10 cellular contexts compared by ENCODE assay signal in the genomic region with DNA sequence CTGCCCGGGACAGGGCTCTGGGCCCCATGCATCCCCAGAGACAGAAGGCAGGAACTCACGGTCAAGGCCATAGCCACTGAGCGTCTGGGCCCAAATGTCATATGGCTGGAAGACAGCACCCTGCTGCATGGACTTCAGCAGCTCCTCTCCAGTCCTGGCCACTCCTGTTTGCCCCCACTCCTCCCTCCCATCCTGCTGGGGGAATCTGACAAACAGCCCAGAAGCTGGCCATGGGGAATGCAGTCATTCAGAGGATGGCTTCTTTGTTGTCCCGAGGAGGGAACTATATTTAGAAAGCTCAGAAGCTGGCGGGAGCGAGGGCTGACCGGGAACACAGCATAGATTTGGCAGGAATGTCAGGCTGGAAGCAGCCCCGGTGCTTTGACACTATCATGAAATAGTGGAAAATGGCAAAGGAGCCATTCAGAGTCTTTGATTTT. TPM values are rescaled to one million over a fixed set of nuclear protein-coding genes. Genes with fewer than 3 reads are reported as not detected.
A peak's percentile ranks its signal among the peaks of the same experiment; 100 is the strongest.
DNase-seq lines count a peak whose midpoint lies in the region; TF ChIP-seq lines count a peak whose summit lies in the region.
"Had no signal": no experiment of that assay in that cellular context is flagged by ENCODE, and none has a peak within 500 bp of the region (broad histone marks: within the 10 kb centered on the region; RNA-seq: fewer than 3 reads in every experiment).

No MANE protein-coding gene starts in this region.

- no peaks in the 10 kb centered on the region for H3K9me3 ChIP-seq in Peyer's patch
- H3K9me3 ChIP-seq in fibroblast of lung (ENCODE audit: control insufficient read depth, insufficient read depth, low read depth, low read length), result no peaks in the 10 kb centered on the region

- peaks cover 45% of the 10 kb centered on the region for H3K4me1 Mint-ChIP-seq in mesothelial cell of epicardium

- H3K27me3 Mint-ChIP-seq in mesothelial cell of epicardium (ENCODE audit: low read depth), result no peaks in the 10 kb centered on the region

- H3K9me3 Mint-ChIP-seq in mesothelial cell of epicardium, result no peaks in the 10 kb centered on the region

- H3K9ac ChIP-seq in fibroblast of lung (ENCODE audit: insufficient read depth, low read length), result peak overlapping the region; percentile 10

- H3K4me3 ChIP-seq in Peyer's patch (no peak overlapping the region), fibroblast of lung (replicated peaks in 1 of 4; ENCODE audit: control extremely low read depth in 1 of 4, insufficient read depth in 1 of 4, low read depth in 3 of 4, low read length in 4 of 4) (no peak overlapping the region)
- H3K4me3 ChIP-seq: K562 had no signal

- no peak for TF ChIP-seq POLR2A in Peyer's patch (IDR thresholded peaks at IDR 0.05)

- TF ChIP-seq CTCF in Peyer's patch (IDR thresholded peaks at IDR 0.05), result no peak
- no peak for TF ChIP-seq CTCF in fibroblast of lung (conservative IDR thresholded peaks at IDR 0.05 in 1 of 2, IDR thresholded peaks at IDR 0.05 in 1 of 2; ENCODE audit: low read depth in 1 of 2, low read length in 2 of 2)
- TF ChIP-seq CTCF in mesothelial cell of epicardium (IDR thresholded peaks at IDR 0.05; ENCODE audit: unreplicated experiment), result no peak

- no peaks in the 10 kb centered on the region for H3K36me3 Mint-ChIP-seq in mesothelial cell of epicardium

- H3K27ac Mint-ChIP-seq in mesothelial cell of epicardium, result peak overlapping the region; percentile 68

- H3K27me3 ChIP-seq in Peyer's patch, result no peaks in the 10 kb centered on the region
- H3K27me3 ChIP-seq in fibroblast of lung (ENCODE audit: control insufficient read depth, insufficient read depth, low read length), result no peaks in the 10 kb centered on the region

- DNase-seq in Peyer's patch, result peak in 1 of 3 donors; percentile 43
- peak; percentile 65 to 86 for DNase-seq in fibroblast of lung (ENCODE audit: low read depth in 2 of 2)
- no peak for DNase-seq in mesothelial cell of epicardium (ENCODE audit: low spot score in 2 of 2, unreplicated experiment in 2 of 2)
- DNase-seq in NCI-H1048 (lab: John Stamatoyannopoulos, UW), result no peak
- no peak for DNase-seq in iPS-NIHi11 (ENCODE audit: low spot score)
- DNase-seq in NCI-H2171 treated with DMSO at 0.1 percent for 48 hours (lab: John Stamatoyannopoulos, UW), result no peak
- DNase-seq in SW480 (ENCODE audit: low spot score), result no peak
- DNase-seq: stimulated activated CD4-positive, alpha-beta T cell treated with anti-CD3 and anti-CD28 coated beads, Interleukin-1b, Interleukin-23, amount 100 ng/mL, for 48 hours had no signal

- H3K27ac ChIP-seq in Peyer's patch (peak overlapping the region; percentile 12 to 60 (median 30)), fibroblast of lung (ENCODE audit: insufficient read depth, low read length) (peak overlapping the region; percentile 54), temporal lobe (ENCODE audit: low read depth, low read length) (peak overlapping the region; percentile 83)

- H3K4me1 ChIP-seq in Peyer's patch, result peaks cover 0 to 40% (median 3%) of the 10 kb centered on the region in 4 donors
- H3K4me1 ChIP-seq in fibroblast of lung (ENCODE audit: control insufficient read depth, extremely low read depth, insufficient read depth, low read length), result peaks cover 61% of the 10 kb centered on the region

- peak overlapping the region; percentile 46 for H3K4me2 ChIP-seq in fibroblast of lung (ENCODE audit: extremely low read depth, insufficient read depth, low read length)

- H2AFZ ChIP-seq in fibroblast of lung (ENCODE audit: low read length), result no peak overlapping the region

- H3K4me3 Mint-ChIP-seq in mesothelial cell of epicardium, result no peak overlapping the region

- H4K20me1 ChIP-seq in fibroblast of lung (ENCODE audit: control insufficient read depth, extremely low read depth, insufficient read depth, low read length), result no peaks in the 10 kb centered on the region

- peaks cover 13% of the 10 kb centered on the region for H3K79me2 ChIP-seq in fibroblast of lung (ENCODE audit: control insufficient read depth, insufficient read depth, low read length)

- no peaks in the 10 kb centered on the region for H3K36me3 ChIP-seq in Peyer's patch
- H3K36me3 ChIP-seq in fibroblast of lung (ENCODE audit: control insufficient read depth, insufficient read depth, low read length), result peaks cover 5% of the 10 kb centered on the region

RNA-seq across cellular contexts. Expression of a gene that starts 35.0 kb away (rescaled TPM):
- total RNA-seq in Peyer's patch (10 to 100 TPM; 19.8 to 52.0 (median 26.7) TPM), fibroblast of lung (387 and 1,064 TPM in 2 replicates), mesothelial cell of epicardium (29.5 to 30.0 TPM (median 29.7 TPM) in 3 replicates), temporal lobe (197 TPM)
- 1,283 and 1,566 TPM in 2 replicates for polyA plus RNA-seq in fibroblast of lung
- 748 and 845 TPM in 2 replicates for polyA plus RNA-seq in fibroblast of lung (2012)
- polyA minus RNA-seq in fibroblast of lung (ENCODE audit: low replicate concordance), result 440 and 622 TPM in 2 replicates

Comparison
In these comparisons a context has a peak if more than half of its experiments do, and no peak if none do; other contexts are left out.
1. DNase-seq: peak in fibroblast of lung (2 of 2); none in mesothelial cell of epicardium (0 of 2), NCI-H1048 (single experiment), iPS-NIHi11 (single experiment), NCI-H2171 treated with DMSO at 0.1 percent for 48 hours (single experiment) and SW480 (single experiment).
2. H3K27ac ChIP-seq: peak in every context shown above with its lines; median percentile 83 in temporal lobe; 54 in fibroblast of lung; 30 in Peyer's patch.